Comparison of ENCODE assay signal across 17 cellular contexts in genomic region chr15:81111018-81111417, GRCh38. TPM values are rescaled to one million over a fixed set of nuclear protein-coding genes. Genes with fewer than 3 reads are reported as not detected.
DNase-seq lines count a peak whose midpoint lies in the region; ATAC-seq, FAIRE-seq and TF ChIP-seq lines count a peak whose summit lies in the region.
"Had no signal": no experiment of that assay in that cellular context is flagged by ENCODE, and none has a peak within 500 bp of the region (broad histone marks: within the 10 kb centered on the region; RNA-seq: fewer than 3 reads in every experiment).

No MANE protein-coding gene starts in this region.

- H3K9ac ChIP-seq in GM12878 (ENCODE audit: control insufficient read depth, insufficient read depth, low read length): no peak overlapping the region
- no peak overlapping the region for H3K9ac ChIP-seq in neural progenitor cell

- no peak for FAIRE-seq in GM12878 (lab: Jason Lieb, UNC)

- ATAC-seq in GM18873 (IDR thresholded peaks at IDR 0.05; ENCODE audit: low FRiP score, unreplicated experiment) (peak; percentile 9), GM12878 (peak; percentile 23), GM18861 (IDR thresholded peaks at IDR 0.05; ENCODE audit: unreplicated experiment) (no peak), GM18867 (IDR thresholded peaks at IDR 0.05; ENCODE audit: unreplicated experiment) (no peak)
- ATAC-seq: PC-3, Right ventricle myocardium inferior had no signal

- intact Hi-C loops in GM12878 (cut with micrococcal nuclease; ENCODE audit: unreplicated experiment): loop anchor here (2.0 kb wide), 1 partner anchor 290 kb away; no protein-coding TSS in a partner anchor

- SMC1A ChIA-PET in GM12878 (lab: Charles Lee; ENCODE audit: uncharacterized antibody, unreplicated experiment): interaction anchor here (1.1 to 4.1 kb wide), 5 partner anchors 39 to 164 kb away, joined by 4 to 27 read pairs (median 4); no protein-coding TSS in a partner anchor

- H3K27ac Mint-ChIP-seq in neural progenitor cell: no peak overlapping the region

- H3K4me1 Mint-ChIP-seq in neural progenitor cell: peaks cover 10% of the 10 kb centered on the region

- H2AFZ ChIP-seq in GM12878 (ENCODE audit: control insufficient read depth, low read depth, low read length) (no peak overlapping the region), neural progenitor cell (replicated peaks) (peak overlapping the region; percentile 22)

- H3K27me3 ChIP-seq in GM12878 (replicated peaks in 1 of 2; ENCODE audit: control insufficient read depth in 2 of 2, insufficient read depth in 2 of 2, low read length in 1 of 2) (no peaks in the 10 kb centered on the region), neural progenitor cell (no peaks in the 10 kb centered on the region)

- DNase-seq in HPDE6-E6E7 (ENCODE audit: extremely low spot score): peak; percentile 79
- no peak for DNase-seq in GM12878 (ENCODE audit: low read depth, low spot score)
- no peak for DNase-seq in neural progenitor cell (ENCODE audit: low spot score)
- DNase-seq in activated CD4-positive, alpha-beta T cell treated with anti-CD3 and anti-CD28 coated beads for 4 hours: no peak
- DNase-seq: CD4-positive, CD25-positive, alpha-beta regulatory T cell; DMS79; NCI-H1105 treated with DMSO at 0.1 percent for 48 hours; NCI-H2029; NCI-H345; NCI-H526 treated with DMSO at 0.1 percent for 48 hours; PC-3 had no signal

- no peak overlapping the region for H3K4me3 Mint-ChIP-seq in neural progenitor cell
- H3K4me3 Mint-ChIP-seq: CD4-positive, CD25-positive, alpha-beta regulatory T cell had no signal

- TF ChIP-seq CTCF in GM12878 (IDR thresholded peaks at IDR 0.05 in 2 of 3, conservative IDR thresholded peaks at IDR 0.05 in 1 of 3; ENCODE audit: control insufficient read depth in 2 of 3, extremely low read depth in 1 of 3, insufficient read depth in 1 of 3, low read depth in 3 of 3, low read length in 3 of 3): no peak
- TF ChIP-seq CTCF in neural progenitor cell (IDR thresholded peaks at IDR 0.05): no peak

- POLR2A ChIA-PET in GM12878 (lab: Charles Lee): interaction anchor here (0.5 kb wide), 1 partner anchor 595 kb away, joined by 3 read pairs; no protein-coding TSS in a partner anchor

- CTCF ChIA-PET in GM12878 (lab: Yijun Ruan, JAX): interaction anchor here (0.7 to 19.0 kb wide), 3 partner anchors 11 to 155 kb away, joined by 3 to 438 read pairs (median 3); no protein-coding TSS in a partner anchor

- H4K20me1 ChIP-seq in GM12878 (ENCODE audit: control insufficient read depth, insufficient read depth) (peaks cover 3% of the 10 kb centered on the region; the same call in 1 of the 2 replicates), neural progenitor cell (ENCODE audit: low read depth) (no peaks in the 10 kb centered on the region)

- no peak for TF ChIP-seq RAD21 in GM12878 (IDR thresholded peaks at IDR 0.05; ENCODE audit: insufficient read depth, low read depth, low read length)

- BruUV-seq in GM12878 (replicated peaks; lab: Mats Ljungman, UMichigan): no TSS peak

- 12% methylated on average over 4 of the region's 4 CpGs for WGBS in GM12878 (ENCODE audit: insufficient coverage, insufficient replicate concordance, low lambda C conversion rate, missing lambda C conversion rate)

- TF ChIP-seq POLR2A in GM12878 (IDR thresholded peaks at IDR 0.05; ENCODE audit: low read depth, low read length): no peak

- RAD21 ChIA-PET in GM12878 (lab: Charles Lee; ENCODE audit: unreplicated experiment): interaction anchor here (1.1 to 10.1 kb wide), 2 partner anchors 44 to 155 kb away, joined by 3 to 130 read pairs; no protein-coding TSS in a partner anchor

- H3K79me2 ChIP-seq in GM12878 (ENCODE audit: control insufficient read depth, insufficient read depth, low read length): no peaks in the 10 kb centered on the region
- no peaks in the 10 kb centered on the region for H3K79me2 ChIP-seq in neural progenitor cell (ENCODE audit: low read depth)

- H3K27ac ChIP-seq in GM12878 (ENCODE audit: control insufficient read depth, insufficient read depth) (no peak overlapping the region), neural progenitor cell (no peak overlapping the region)
- H3K27ac ChIP-seq: SK-N-MC had no signal

- no peaks in the 10 kb centered on the region for H3K36me3 Mint-ChIP-seq in neural progenitor cell
- H3K36me3 Mint-ChIP-seq: CD4-positive, CD25-positive, alpha-beta regulatory T cell had no signal

- in situ Hi-C loops in GM12878 (cut with MboI): no loop called here

- H3K4me2 ChIP-seq in GM12878 (ENCODE audit: control insufficient read depth, insufficient read depth) (peak overlapping the region; percentile 54; the same call in 1 of the 2 replicates), neural progenitor cell (no peak overlapping the region)

- H3K36me3 ChIP-seq in GM12878 (ENCODE audit: control insufficient read depth in 2 of 2, insufficient read depth in 2 of 2, low read length in 1 of 2) (no peaks in the 10 kb centered on the region), neural progenitor cell (no peaks in the 10 kb centered on the region)

- no peaks in the 10 kb centered on the region for H3F3A ChIP-seq in neural progenitor cell (ENCODE audit: low read depth)

- H3K4me1 ChIP-seq in GM12878 (ENCODE audit: control insufficient read depth, insufficient read depth, low read length): peaks cover 11% of the 10 kb centered on the region
- no peaks in the 10 kb centered on the region for H3K4me1 ChIP-seq in neural progenitor cell

- no peaks in the 10 kb centered on the region for H3K9me3 Mint-ChIP-seq in neural progenitor cell

- no peak for TF ChIP-seq EP300 in GM12878 (IDR thresholded peaks at IDR 0.05; ENCODE audit: borderline replicate concordance in 1 of 2, control insufficient read depth in 1 of 2, low read depth in 2 of 2, low read length in 2 of 2)

- H3K27me3 Mint-ChIP-seq in neural progenitor cell (ENCODE audit: insufficient read depth, low read depth): peaks cover 2% of the 10 kb centered on the region

- H3K9me3 ChIP-seq in GM12878 (replicated peaks; ENCODE audit: control insufficient read depth, insufficient read depth, low read length): no peaks in the 10 kb centered on the region; the same call in 1 of the 3 replicates
- no peaks in the 10 kb centered on the region for H3K9me3 ChIP-seq in neural progenitor cell (ENCODE audit: low read depth)

- H3K4me3 ChIP-seq in GM12878 (no peak overlapping the region), neural progenitor cell (no peak overlapping the region)
- H3K4me3 ChIP-seq: SK-N-MC had no signal

TF ChIP-seq in GM12878, 131 proteins besides CTCF, POLR2A, EP300 and RAD21 (continues in another document):
- TF ChIP-seq ZBTB4 (CRISPR knock-in tag; IDR thresholded peaks at IDR 0.05): no peak
- TF ChIP-seq ZBTB33 (IDR thresholded peaks at IDR 0.05): no peak
- TF ChIP-seq POLR2AphosphoS5 (IDR thresholded peaks at IDR 0.05; ENCODE audit: low read length): no peak

RNA-seq across cellular contexts. Expression of gene CFAP161, which starts 23.1 kb away (rescaled TPM):
- total RNA-seq in GM12878 (2013; cell fraction: nucleolus; rRNA removed): not detected in 2 replicates
- total RNA-seq in GM12878 (2014; rRNA removed) (not detected in 2 replicates), GM12878 (2014; rRNA removed; fragmentation: Illumina TruSeq; extraction: Trizol) (0.31 TPM in 1 of 2 replicates, not detected in the other), GM12878 (2021) (not detected in 2 replicates), neural progenitor cell (ENCODE audit: low replicate concordance) (1.9 TPM in 1 of 2 replicates, not detected in the other)
- polyA plus RNA-seq in GM12878 (2011; ENCODE audit: low read depth): not detected
- polyA plus RNA-seq in GM12878 (2011; rRNA removed) (not detected in 2 replicates), GM12878 (2014; fragmentation: Illumina TruSeq; extraction: Trizol) (not detected in 2 replicates), GM12878 (2014; fragmentation: Nextera tagmentation; extraction: Ambion mirVana) (not detected), GM12878 (2014; rRNA removed) (not detected in 2 replicates), GM12878 (2016; fragmentation: Nextera tagmentation; extraction: Ambion mirVana) (not detected)
- polyA plus RNA-seq in GM12878 (2011; cell fraction: cytosol; rRNA removed): not detected in 2 replicates
- polyA plus RNA-seq in GM12878 (2011; cell fraction: nucleus; rRNA removed): not detected in 2 replicates
- not detected in 2 replicates for polyA plus RNA-seq in GM12878 (2012)
- polyA minus RNA-seq in GM12878 (2011; rRNA and poly(A)+ RNA removed): 0.21 and 0.29 TPM in 2 replicates
- polyA minus RNA-seq in GM12878 (2011; cell fraction: cytosol; rRNA and poly(A)+ RNA removed): not detected in 2 replicates
- polyA minus RNA-seq in GM12878 (2011; cell fraction: nucleus; rRNA and poly(A)+ RNA removed): not detected in 2 replicates
- total RNA-seq: G401 had no signal
- polyA plus RNA-seq: CD4-positive, CD25-positive, alpha-beta regulatory T cell had no signal

Comparison
In these comparisons a context has a peak if more than half of its experiments do, and no peak if none do; other contexts are left out.
1. ATAC-seq: peak in GM18873 (single experiment) and GM12878 (single experiment); none in GM18861 (single experiment) and GM18867 (single experiment).